Comparison of ENCODE assay signal across 8 cellular contexts in the genomic region with DNA sequence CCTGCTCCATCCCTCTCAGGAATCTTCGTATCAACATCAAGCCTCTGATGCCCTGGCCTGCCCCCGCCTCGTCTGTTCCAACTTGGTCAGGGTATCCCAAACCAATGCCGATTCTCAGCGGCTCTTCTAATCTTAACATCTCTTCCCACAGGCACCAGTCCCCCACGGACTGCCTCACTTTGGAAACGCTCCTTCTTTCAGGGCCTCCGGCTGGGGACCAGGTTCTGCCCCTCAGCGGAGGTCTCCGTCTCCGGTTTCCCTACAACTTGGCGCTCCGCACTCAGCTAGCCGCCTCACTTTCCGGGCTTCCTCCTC. TPM values are rescaled to one million over a fixed set of nuclear protein-coding genes. Genes with fewer than 3 reads are reported as not detected.
DNase-seq lines count a peak whose midpoint lies in the region; ATAC-seq and TF ChIP-seq lines count a peak whose summit lies in the region.

No MANE protein-coding gene starts in this region.

- DNase-seq in GM06990 (ENCODE audit: extremely low read depth, insufficient read length) (no peak), HL-60 (ENCODE audit: low read depth in 1 of 2, low spot score in 1 of 2) (no peak), RPMI8226 (no peak), GM13977 (ENCODE audit: low spot score) (no peak)
- no peak for DNase-seq in natural killer cell treated with Interleukin-12 subunit alpha and Interleukin-12 subunit beta and Interleukin-15 and Interleukin-18, amount 100 ng/mL, for 72 hours (ENCODE audit: low spot score)

- H3K27me3 ChIP-seq in GM06990 (replicated peaks; ENCODE audit: control insufficient read depth, insufficient read depth, low read length) (no peaks in the 10 kb centered on the region), HL-60 (ENCODE audit: insufficient read depth, poor library complexity, severe bottlenecking) (no peaks in the 10 kb centered on the region)

- in situ Hi-C loops in GM13977 (cut with MboI; ENCODE audit: low pct_unique_long_range_greater_than_20kb, low sequenced_read_pairs, unreplicated experiment): no loop called here

- ATAC-seq in natural killer cell treated with Interleukin-12 subunit alpha and Interleukin-12 subunit beta and Interleukin-15 and Interleukin-18, amount 100 ng/mL, for 72 hours: peak in 1 of 2 donors; percentile 0
- ATAC-seq in GM21529 (IDR thresholded peaks at IDR 0.05; ENCODE audit: unreplicated experiment): no peak
- ATAC-seq in HG03108 (IDR thresholded peaks at IDR 0.05; ENCODE audit: unreplicated experiment): no peak

- no peaks in the 10 kb centered on the region for H3K27me3 Mint-ChIP-seq in natural killer cell treated with Interleukin-12 subunit alpha and Interleukin-12 subunit beta and Interleukin-15 and Interleukin-18, amount 100 ng/mL, for 72 hours

- peak overlapping the region; percentile 93 for H3K27ac Mint-ChIP-seq in natural killer cell treated with Interleukin-12 subunit alpha and Interleukin-12 subunit beta and Interleukin-15 and Interleukin-18, amount 100 ng/mL, for 72 hours

- peaks cover 12% of the 10 kb centered on the region for H3K36me3 ChIP-seq in GM06990 (ENCODE audit: control insufficient read depth, insufficient read depth, low read length)

- H3K4me3 ChIP-seq in GM06990 (replicated peaks; ENCODE audit: low read depth, low read length): peak overlapping the region; percentile 92
- peak overlapping the region; percentile 86 for H3K4me3 ChIP-seq in HL-60 (replicated peaks; ENCODE audit: insufficient read depth, low read length)

- TF ChIP-seq CTCF in GM06990 (IDR thresholded peaks at IDR 0.05; ENCODE audit: insufficient read depth, low read length, poor library complexity, severe bottlenecking) (no peak), HL-60 (IDR thresholded peaks at IDR 0.05; ENCODE audit: insufficient read depth, low read length) (no peak), GM13977 (IDR thresholded peaks at IDR 0.05; ENCODE audit: extremely low read depth, insufficient read depth, missing control alignments) (no peak)

- H3K27ac ChIP-seq in HL-60 (replicated peaks): peak overlapping the region; percentile 61
- H3K27ac ChIP-seq in cingulate gyrus (ENCODE audit: low read depth, low read length): peak overlapping the region; percentile 47

- H3K36me3 Mint-ChIP-seq in natural killer cell treated with Interleukin-12 subunit alpha and Interleukin-12 subunit beta and Interleukin-15 and Interleukin-18, amount 100 ng/mL, for 72 hours: peaks cover 30% of the 10 kb centered on the region

- H3K9me3 Mint-ChIP-seq in natural killer cell treated with Interleukin-12 subunit alpha and Interleukin-12 subunit beta and Interleukin-15 and Interleukin-18, amount 100 ng/mL, for 72 hours: no peaks in the 10 kb centered on the region

- peak overlapping the region; percentile 99 for H3K4me3 Mint-ChIP-seq in natural killer cell treated with Interleukin-12 subunit alpha and Interleukin-12 subunit beta and Interleukin-15 and Interleukin-18, amount 100 ng/mL, for 72 hours

- H3K4me1 Mint-ChIP-seq in natural killer cell treated with Interleukin-12 subunit alpha and Interleukin-12 subunit beta and Interleukin-15 and Interleukin-18, amount 100 ng/mL, for 72 hours (ENCODE audit: low read depth in 2 of 2): peaks cover 39 to 41% of the 10 kb centered on the region in 2 donors

RNA-seq across cellular contexts. Expression of a gene that starts 0.5 kb away (rescaled TPM):
- total RNA-seq in natural killer cell treated with Interleukin-12 subunit alpha and Interleukin-12 subunit beta and Interleukin-15 and Interleukin-18, amount 100 ng/mL, for 72 hours: 100 to 1,000 TPM in 1 of 2 donors, 10 to 100 TPM in 1; 68.4 to 118 TPM

RNA-seq across cellular contexts. Expression of a gene that starts 5.8 kb away (rescaled TPM):
- 10 to 100 TPM; 54.6 to 67.6 TPM for total RNA-seq in natural killer cell treated with Interleukin-12 subunit alpha and Interleukin-12 subunit beta and Interleukin-15 and Interleukin-18, amount 100 ng/mL, for 72 hours

RNA-seq across cellular contexts. Expression of a gene that starts 16.2 kb away (rescaled TPM):
- not detected for total RNA-seq in natural killer cell treated with Interleukin-12 subunit alpha and Interleukin-12 subunit beta and Interleukin-15 and Interleukin-18, amount 100 ng/mL, for 72 hours

RNA-seq across cellular contexts. Expression of a gene that starts 22.0 kb away (rescaled TPM):
- 1 to 10 TPM in 1 of 2 donors, under 1 TPM in 1; 0.93 to 1.2 TPM for total RNA-seq in natural killer cell treated with Interleukin-12 subunit alpha and Interleukin-12 subunit beta and Interleukin-15 and Interleukin-18, amount 100 ng/mL, for 72 hours

RNA-seq across cellular contexts. Expression of a gene that starts 39.5 kb away (rescaled TPM):
- total RNA-seq in natural killer cell treated with Interleukin-12 subunit alpha and Interleukin-12 subunit beta and Interleukin-15 and Interleukin-18, amount 100 ng/mL, for 72 hours: not detected
